Comparison of ENCODE assay signal across 11 cellular contexts in genomic region chr12:123044351-123044750, GRCh38.
DNase-seq lines count a peak whose midpoint lies in the region; ATAC-seq and TF ChIP-seq lines count a peak whose summit lies in the region.
"Had no signal": no experiment of that assay in that cellular context is flagged by ENCODE, and none has a peak within 500 bp of the region (broad histone marks: within the 10 kb centered on the region; RNA-seq: fewer than 3 reads in every experiment).

No MANE protein-coding gene starts in this region.

- H3K4me1 Mint-ChIP-seq in stimulated activated naive CD8-positive, alpha-beta T cell treated with anti-CD3 and anti-CD28 coated beads, Interleukin-15, amount 100 ng/mL, for 72 hours: peaks cover 66% of the 10 kb centered on the region
- peaks cover 13 to 22% of the 10 kb centered on the region in 2 donors for H3K4me1 Mint-ChIP-seq in effector memory CD8-positive, alpha-beta T cell (ENCODE audit: low read depth in 2 of 2)
- H3K4me1 Mint-ChIP-seq in natural killer cell treated with Interleukin-12 subunit alpha and Interleukin-12 subunit beta and Interleukin-15 and Interleukin-18, amount 100 ng/mL, for 72 hours (ENCODE audit: low read depth in 2 of 2): peaks cover 28 to 41% of the 10 kb centered on the region in 2 donors

- H3K9me3 Mint-ChIP-seq in stimulated activated naive CD8-positive, alpha-beta T cell treated with anti-CD3 and anti-CD28 coated beads, Interleukin-15, amount 100 ng/mL, for 72 hours: no peaks in the 10 kb centered on the region
- H3K9me3 Mint-ChIP-seq in effector memory CD8-positive, alpha-beta T cell: no peaks in the 10 kb centered on the region
- H3K9me3 Mint-ChIP-seq in natural killer cell treated with Interleukin-12 subunit alpha and Interleukin-12 subunit beta and Interleukin-15 and Interleukin-18, amount 100 ng/mL, for 72 hours: no peaks in the 10 kb centered on the region
- H3K9me3 Mint-ChIP-seq: activated B cell treated with CpG ODN at 0.5 μM for 24 hours; stimulated activated naive CD8-positive, alpha-beta T cell treated with anti-CD3 and anti-CD28 coated beads, Interleukin-15, Interleukin-2, amounts not matched to agents 100 ng/mL and 50 ng/mL, for 24 hours had no signal

- H3K36me3 Mint-ChIP-seq in effector memory CD8-positive, alpha-beta T cell (ENCODE audit: insufficient read depth): peaks cover 6% of the 10 kb centered on the region
- H3K36me3 Mint-ChIP-seq in natural killer cell treated with Interleukin-12 subunit alpha and Interleukin-12 subunit beta and Interleukin-15 and Interleukin-18, amount 100 ng/mL, for 72 hours: no peaks in the 10 kb centered on the region

- H3K27ac Mint-ChIP-seq in stimulated activated naive CD8-positive, alpha-beta T cell treated with anti-CD3 and anti-CD28 coated beads, Interleukin-15, amount 100 ng/mL, for 72 hours: peak overlapping the region; percentile 55 to 92
- H3K27ac Mint-ChIP-seq in effector memory CD8-positive, alpha-beta T cell: peak overlapping the region; percentile 61 to 68
- peak overlapping the region in 1 of 2 donors; percentile 34 for H3K27ac Mint-ChIP-seq in natural killer cell treated with Interleukin-12 subunit alpha and Interleukin-12 subunit beta and Interleukin-15 and Interleukin-18, amount 100 ng/mL, for 72 hours
- H3K27ac Mint-ChIP-seq: activated B cell treated with CpG ODN at 0.5 μM for 24 hours had no signal

- ATAC-seq in stimulated activated naive CD8-positive, alpha-beta T cell treated with anti-CD3 and anti-CD28 coated beads, Interleukin-15, amount 100 ng/mL, for 72 hours: no peak
- ATAC-seq in stimulated activated naive CD8-positive, alpha-beta T cell treated with anti-CD3 and anti-CD28 coated beads, Interleukin-15, Interleukin-2, amounts not matched to agents 100 U/mL and 50 U/mL, for 24 hours: no peak
- no peak for ATAC-seq in effector memory CD8-positive, alpha-beta T cell (replicated peaks)
- no peak for ATAC-seq in natural killer cell treated with Interleukin-12 subunit alpha and Interleukin-12 subunit beta and Interleukin-15 and Interleukin-18, amount 100 ng/mL, for 72 hours
- no peak for ATAC-seq in GM19328 (IDR thresholded peaks at IDR 0.05; ENCODE audit: unreplicated experiment)

- no peak for TF ChIP-seq CTCF in GM20000 (IDR thresholded peaks at IDR 0.05; ENCODE audit: extremely low read depth, missing control alignments)

- DNase-seq in stimulated activated naive CD8-positive, alpha-beta T cell treated with anti-CD3 and anti-CD28 coated beads, Interleukin-15, amount 100 ng/mL, for 72 hours: no peak
- DNase-seq in stimulated activated naive CD8-positive, alpha-beta T cell treated with anti-CD3 and anti-CD28 coated beads, Interleukin-15, Interleukin-2, amounts not matched to agents 100 U/mL and 50 U/mL, for 24 hours: no peak
- no peak for DNase-seq in effector memory CD8-positive, alpha-beta T cell
- peak; percentile 48 for DNase-seq in natural killer cell treated with Interleukin-12 subunit alpha and Interleukin-12 subunit beta and Interleukin-15 and Interleukin-18, amount 100 ng/mL, for 72 hours (ENCODE audit: low spot score)
- DNase-seq in NCI-H146 treated with DMSO at 0.1 percent for 48 hours (lab: John Stamatoyannopoulos, UW; ENCODE audit: unreplicated experiment) (no peak), GM20000 (ENCODE audit: low spot score) (no peak), NOMO-1 (lab: John Stamatoyannopoulos, UW; ENCODE audit: unreplicated experiment in 2 of 2) (no peak)
- DNase-seq: activated B cell treated with CpG ODN at 0.5 μM for 24 hours, NCI-H2107 had no signal

- H3K27me3 Mint-ChIP-seq in stimulated activated naive CD8-positive, alpha-beta T cell treated with anti-CD3 and anti-CD28 coated beads, Interleukin-15, amount 100 ng/mL, for 72 hours: no peaks in the 10 kb centered on the region
- H3K27me3 Mint-ChIP-seq in effector memory CD8-positive, alpha-beta T cell: no peaks in the 10 kb centered on the region
- H3K27me3 Mint-ChIP-seq in natural killer cell treated with Interleukin-12 subunit alpha and Interleukin-12 subunit beta and Interleukin-15 and Interleukin-18, amount 100 ng/mL, for 72 hours: no peaks in the 10 kb centered on the region
- H3K27me3 Mint-ChIP-seq: activated B cell treated with CpG ODN at 0.5 μM for 24 hours; stimulated activated naive CD8-positive, alpha-beta T cell treated with anti-CD3 and anti-CD28 coated beads, Interleukin-15, Interleukin-2, amounts not matched to agents 100 ng/mL and 50 ng/mL, for 24 hours had no signal

- peak overlapping the region in 1 of 2 donors; percentile 34 for H3K4me3 Mint-ChIP-seq in stimulated activated naive CD8-positive, alpha-beta T cell treated with anti-CD3 and anti-CD28 coated beads, Interleukin-15, amount 100 ng/mL, for 72 hours
- H3K4me3 Mint-ChIP-seq in effector memory CD8-positive, alpha-beta T cell: no peak overlapping the region
- H3K4me3 Mint-ChIP-seq in natural killer cell treated with Interleukin-12 subunit alpha and Interleukin-12 subunit beta and Interleukin-15 and Interleukin-18, amount 100 ng/mL, for 72 hours: no peak overlapping the region
- H3K4me3 Mint-ChIP-seq: activated B cell treated with CpG ODN at 0.5 μM for 24 hours; stimulated activated naive CD8-positive, alpha-beta T cell treated with anti-CD3 and anti-CD28 coated beads, Interleukin-15, Interleukin-2, amounts not matched to agents 100 ng/mL and 50 ng/mL, for 24 hours had no signal
